In the genomic region with DNA sequence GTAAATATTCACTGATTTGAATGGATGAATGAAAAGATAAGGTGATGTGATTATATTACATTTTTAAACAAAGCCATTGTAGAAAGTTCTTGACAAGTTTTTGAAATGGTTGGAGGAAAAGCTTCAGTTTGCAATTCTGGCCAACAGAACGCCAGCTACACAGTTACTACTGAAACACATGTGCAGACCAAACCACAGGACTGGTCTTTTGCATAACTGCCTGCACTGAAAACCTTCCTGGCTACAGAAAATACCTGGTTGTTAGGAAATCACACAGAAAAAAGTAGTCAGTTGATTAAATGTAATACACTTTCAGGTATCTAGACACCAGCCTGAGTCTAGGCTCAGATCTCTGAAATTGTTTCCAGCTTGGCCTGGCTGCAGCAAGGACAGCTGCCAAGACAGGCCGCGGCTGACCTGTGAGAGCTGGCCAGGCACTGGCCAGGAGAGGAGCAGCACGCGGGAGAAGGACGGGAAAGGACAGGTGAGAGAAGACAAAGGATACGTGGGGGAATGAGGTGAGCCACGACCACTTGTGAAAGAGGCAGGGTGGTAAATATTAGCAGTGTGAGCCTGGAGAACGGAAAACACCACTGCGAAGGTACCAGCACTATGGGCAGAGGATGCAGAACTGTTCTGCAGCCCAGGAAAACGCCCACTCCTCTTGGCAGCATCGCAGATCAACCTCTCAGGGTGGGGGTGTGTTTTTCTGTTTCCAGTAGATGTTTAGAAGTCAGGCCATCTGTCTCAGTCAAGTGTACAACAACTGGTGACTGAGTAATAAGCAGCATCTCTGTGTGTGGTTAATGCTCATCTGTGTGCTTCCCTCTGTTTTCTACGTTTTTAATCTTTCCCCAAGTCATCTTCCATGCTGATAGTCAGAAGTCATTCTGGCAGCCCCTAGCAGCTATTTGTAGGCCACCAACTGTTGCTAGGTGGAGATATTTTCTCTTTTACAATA, we compare ENCODE assay signal across 9 cellular contexts.
A peak's percentile ranks its signal among the peaks of the same experiment; 100 is the strongest.
DNase-seq lines count a peak whose midpoint lies in the region; ATAC-seq, FAIRE-seq and TF ChIP-seq lines count a peak whose summit lies in the region.
"Had no signal": no experiment of that assay in that cellular context is flagged by ENCODE, and none has a peak within 500 bp of the region (broad histone marks: within the 10 kb centered on the region; RNA-seq: fewer than 3 reads in every experiment).

No MANE protein-coding gene starts in this region.

- H3K4me1 ChIP-seq in SK-N-SH (ENCODE audit: control insufficient read depth in 1 of 2, insufficient read depth in 2 of 2, low read depth in 1 of 2, low read length in 1 of 2) (peaks cover 26 to 34% of the 10 kb centered on the region in 2 experiments), smooth muscle cell (ENCODE audit: low read depth) (peaks cover 15% of the 10 kb centered on the region)

- H3K9me2 ChIP-seq in SK-N-SH = no peaks in the 10 kb centered on the region

- H3K4me3 ChIP-seq in SK-N-SH (ENCODE audit: low read depth in 2 of 2, low read length in 1 of 2) (no peak overlapping the region), coronary artery (peak overlapping the region; percentile 23), smooth muscle cell (no peak overlapping the region)

- CTCF ChIA-PET in SK-N-SH (lab: Yijun Ruan, JAX) = no interaction called here

- ATAC-seq in SK-N-SH treated with all-trans-retinoic acid at 6 μM for 48 hours = no peak
- peak; percentile 42 for ATAC-seq in HG03280 (IDR thresholded peaks at IDR 0.05; ENCODE audit: unreplicated experiment)
- no peak for ATAC-seq in esophagus mucosa

- H3K9ac ChIP-seq in SK-N-SH (no peak overlapping the region), smooth muscle cell (ENCODE audit: low read depth) (no peak overlapping the region)

- POLR2A ChIA-PET in SK-N-SH (lab: Yijun Ruan, JAX) = interaction anchor here (0.9 kb wide), 1 partner anchor 137 kb away, joined by 3 read pairs; the partner anchor contains the start of gene SCAMP1

- H3K27ac ChIP-seq in SK-N-SH (ENCODE audit: low read depth in 2 of 2, low read length in 1 of 2) (peak overlapping the region; percentile 50 to 99; a peak in 3 of 4 replicates), coronary artery (no peak overlapping the region), smooth muscle cell (ENCODE audit: low read depth) (no peak overlapping the region)

- TF ChIP-seq CTCF in SK-N-SH (IDR thresholded peaks at IDR 0.05) (no peak), coronary artery (IDR thresholded peaks at IDR 0.05) (no peak), smooth muscle cell (IDR thresholded peaks at IDR 0.05; ENCODE audit: borderline replicate concordance, insufficient read depth, poor library complexity, severe bottlenecking) (no peak)

- H3F3A ChIP-seq in SK-N-SH (replicated peaks; ENCODE audit: insufficient read depth) = peaks cover 14% of the 10 kb centered on the region
- peaks cover 25% of the 10 kb centered on the region for H3F3A ChIP-seq in smooth muscle cell (ENCODE audit: low read depth)

- no peak for DNase-seq in SK-N-SH
- no peak for DNase-seq in coronary artery (ENCODE audit: low spot score)
- DNase-seq in smooth muscle cell (lab: John Stamatoyannopoulos, UW; ENCODE audit: unreplicated experiment) = no peak
- DNase-seq in urothelium cell line (ENCODE audit: low spot score) = no peak
- no peak for DNase-seq in activated CD4-positive, alpha-beta T cell treated with anti-CD3 and anti-CD28 coated beads for 4 hours
- DNase-seq: stimulated activated CD4-positive, alpha-beta T cell treated with anti-CD3 and anti-CD28 coated beads, Interleukin-4, amount 100 ng/mL, for 1 hour had no signal

- no peak for TF ChIP-seq EP300 in SK-N-SH (IDR thresholded peaks at IDR 0.05; ENCODE audit: borderline replicate concordance in 1 of 2, low read depth in 1 of 2, low read length in 1 of 2)

- H4K20me1 ChIP-seq in SK-N-SH (ENCODE audit: insufficient read depth) (no peaks in the 10 kb centered on the region), smooth muscle cell (ENCODE audit: low read depth) (peaks cover 8% of the 10 kb centered on the region)

- H3K9me3 ChIP-seq in SK-N-SH (no peaks in the 10 kb centered on the region), smooth muscle cell (replicated peaks; ENCODE audit: low read depth) (no peaks in the 10 kb centered on the region)

- H2AFZ ChIP-seq in SK-N-SH (ENCODE audit: low read depth) (no peak overlapping the region), smooth muscle cell (ENCODE audit: low read depth) (no peak overlapping the region)

- H3K27me3 ChIP-seq in SK-N-SH (ENCODE audit: insufficient read depth) (no peaks in the 10 kb centered on the region), smooth muscle cell (ENCODE audit: low read depth) (no peaks in the 10 kb centered on the region)

- WGBS in SK-N-SH (ENCODE audit: low lambda C conversion rate) = 92% methylated on average over 13 of the region's 13 CpGs
- WGBS in smooth muscle cell (ENCODE audit: low lambda C conversion rate) = 79% methylated on average over 13 of the region's 13 CpGs

- TF ChIP-seq RAD21 in SK-N-SH (IDR thresholded peaks at IDR 0.05; ENCODE audit: low read length) = no peak

- H3K36me3 ChIP-seq in SK-N-SH (replicated peaks in 1 of 2; ENCODE audit: control insufficient read depth in 1 of 2, insufficient read depth in 2 of 2, low read length in 1 of 2) (peaks cover 11 to 12% of the 10 kb centered on the region in 2 experiments), smooth muscle cell (ENCODE audit: low read depth) (no peaks in the 10 kb centered on the region)

- H3K79me2 ChIP-seq in SK-N-SH (ENCODE audit: insufficient read depth) (peaks cover 96% of the 10 kb centered on the region), smooth muscle cell (ENCODE audit: low read depth) (peaks cover 64% of the 10 kb centered on the region)

- FAIRE-seq in urothelium cell line (lab: Jason Lieb, UNC) = no peak

- H3K4me2 ChIP-seq in SK-N-SH = no peak overlapping the region
- H3K4me2 ChIP-seq in smooth muscle cell = peak overlapping the region; percentile 19

TF ChIP-seq in SK-N-SH, 30 proteins besides CTCF, POLR2A, EP300 and RAD21 (continues in another document):
- TF ChIP-seq RXRA (IDR thresholded peaks at IDR 0.05; ENCODE audit: borderline replicate concordance, low read depth) (no peak), GABPA (IDR thresholded peaks at IDR 0.05; ENCODE audit: low read depth) (no peak), REST (IDR thresholded peaks at IDR 0.05; ENCODE audit: low read depth, low read length) (no peak), TAF1 (IDR thresholded peaks at IDR 0.05; ENCODE audit: borderline replicate concordance, low read depth, low read length) (no peak), YY1 (IDR thresholded peaks at IDR 0.05; ENCODE audit: low read depth) (no peak)

TF ChIP-seq in SK-N-SH treated with all-trans-retinoic acid at 6 μM for 48 hours, 23 proteins besides CTCF, POLR2A, EP300 and RAD21 (continues in another document):
- no peak for TF ChIP-seq TSHZ2 (CRISPR knock-in tag; IDR thresholded peaks at IDR 0.05)
- TF ChIP-seq CREB5 (CRISPR knock-in tag; IDR thresholded peaks at IDR 0.05; ENCODE audit: low read depth) = no peak
- no peak for TF ChIP-seq TCF4 (CRISPR knock-in tag; IDR thresholded peaks at IDR 0.05; ENCODE audit: borderline replicate concordance)
- TF ChIP-seq TOX (CRISPR knock-in tag; IDR thresholded peaks at IDR 0.05; ENCODE audit: borderline replicate concordance) = no peak
- TF ChIP-seq PPARA (CRISPR knock-in tag; IDR thresholded peaks at IDR 0.05; ENCODE audit: borderline replicate concordance) = no peak
- TF ChIP-seq, protein P1, sequence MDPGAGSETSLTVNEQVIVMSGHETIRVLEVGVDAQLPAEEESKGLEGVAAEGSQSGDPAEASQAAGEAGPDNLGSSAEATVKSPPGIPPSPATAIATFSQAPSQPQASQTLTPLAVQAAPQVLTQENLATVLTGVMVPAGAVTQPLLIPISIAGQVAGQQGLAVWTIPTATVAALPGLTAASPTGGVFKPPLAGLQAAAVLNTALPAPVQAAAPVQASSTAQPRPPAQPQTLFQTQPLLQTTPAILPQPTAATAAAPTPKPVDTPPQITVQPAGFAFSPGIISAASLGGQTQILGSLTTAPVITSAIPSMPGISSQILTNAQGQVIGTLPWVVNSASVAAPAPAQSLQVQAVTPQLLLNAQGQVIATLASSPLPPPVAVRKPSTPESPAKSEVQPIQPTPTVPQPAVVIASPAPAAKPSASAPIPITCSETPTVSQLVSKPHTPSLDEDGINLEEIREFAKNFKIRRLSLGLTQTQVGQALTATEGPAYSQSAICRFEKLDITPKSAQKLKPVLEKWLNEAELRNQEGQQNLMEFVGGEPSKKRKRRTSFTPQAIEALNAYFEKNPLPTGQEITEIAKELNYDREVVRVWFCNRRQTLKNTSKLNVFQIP (CRISPR knock-in tag; IDR thresholded peaks at IDR 0.05; ENCODE audit: borderline replicate concordance, low read depth) = no peak

Comparison
In these comparisons a context has a peak if more than half of its experiments do, and no peak if none do; other contexts are left out.
1. H3K27ac ChIP-seq: peak in SK-N-SH (2 of 2); none in coronary artery (0 of 2) and smooth muscle cell (single experiment).